In genomic region chr5:150050172-150050811, GRCh38 we compare ENCODE assay signal across 1 cellular context.
TF ChIP-seq lines count a peak whose summit lies in the region.
"Not testable (repeated sequence)": the region's sequence is repeated elsewhere in the genome, so short reads cannot be mapped to it uniquely, and the experiment has no call there.

No MANE protein-coding gene starts in this region.

TF ChIP-seq in K562, 482 proteins besides CTCF, POLR2A, EP300 and RAD21 (continued from another document):
- peak in 1 of 2 experiments; percentile 89; a peak in 2 of 4 replicates for TF ChIP-seq ZNF318 (IDR thresholded peaks at IDR 0.05; ENCODE audit: borderline replicate concordance in 1 of 2, low read depth in 1 of 2)
- peak; percentile 66; the same call in 1 of the 2 replicates for TF ChIP-seq GATA2 (CRISPR knock-in tag; IDR thresholded peaks at IDR 0.05)
- 0 out of 2 replicates have a peak, but pooled peaks have one; percentile 27 for TF ChIP-seq ZNF740 (CRISPR knock-in tag; IDR thresholded peaks at IDR 0.05)
- not testable (repeated sequence) for TF ChIP-seq ZNF740 (tag; IDR thresholded peaks at IDR 0.05)
- peak; percentile 99 for TF ChIP-seq FOSL1 (tag; conservative IDR thresholded peaks at IDR 0.05)
- 0 out of 2 replicates have a peak, but pooled peaks have one; percentile 46 for TF ChIP-seq ZNF583 (CRISPR knock-in tag; IDR thresholded peaks at IDR 0.05)
- TF ChIP-seq BCOR (IDR thresholded peaks at IDR 0.05) = peak; percentile 94
- 0 out of 2 replicates have a peak, but pooled peaks have one; percentile 32 for TF ChIP-seq ZKSCAN8 (CRISPR knock-in tag; IDR thresholded peaks at IDR 0.05)
- peak; percentile 90 for TF ChIP-seq CREM (IDR thresholded peaks at IDR 0.05; ENCODE audit: low read depth)
- TF ChIP-seq ATF4 (CRISPR knock-in tag; IDR thresholded peaks at IDR 0.05) = 0 out of 2 replicates have a peak, but pooled peaks have one; percentile 29
- peak; percentile 88 for TF ChIP-seq KLF16 (IDR thresholded peaks at IDR 0.05)
- peak; percentile 59; the same call in 1 of the 2 replicates for TF ChIP-seq RB1 (IDR thresholded peaks at IDR 0.05; ENCODE audit: low read depth)
- peak; percentile 80 for TF ChIP-seq ZBTB2 (IDR thresholded peaks at IDR 0.05)
- TF ChIP-seq E2F4 (CRISPR knock-in tag; IDR thresholded peaks at IDR 0.05; ENCODE audit: low read depth) = peak; percentile 84
- TF ChIP-seq VEZF1 (CRISPR knock-in tag; IDR thresholded peaks at IDR 0.05) = peak; percentile 55
- peak in 1 of 2 experiments; percentile 22; a peak in 1 of 4 replicates for TF ChIP-seq SRF (CRISPR knock-in tag; IDR thresholded peaks at IDR 0.05)
- peak; percentile 62; the same call in 1 of the 2 replicates for TF ChIP-seq ESRRA (IDR thresholded peaks at IDR 0.05; ENCODE audit: borderline replicate concordance, low read depth)
- peak; percentile 72 for TF ChIP-seq FOS (IDR thresholded peaks at IDR 0.05; ENCODE audit: extremely low read depth, insufficient read length)
- TF ChIP-seq ERF (CRISPR knock-in tag; IDR thresholded peaks at IDR 0.05) = peak; percentile 18; the same call in 1 of the 2 replicates
- TF ChIP-seq ZEB2 (IDR thresholded peaks at IDR 0.05) = peak; percentile 97
TF ChIP-seq in K562: peak in this region for 171; not testable (repeated sequence) for 311.
